16 cellular contexts compared by ENCODE assay signal in the genomic region with DNA sequence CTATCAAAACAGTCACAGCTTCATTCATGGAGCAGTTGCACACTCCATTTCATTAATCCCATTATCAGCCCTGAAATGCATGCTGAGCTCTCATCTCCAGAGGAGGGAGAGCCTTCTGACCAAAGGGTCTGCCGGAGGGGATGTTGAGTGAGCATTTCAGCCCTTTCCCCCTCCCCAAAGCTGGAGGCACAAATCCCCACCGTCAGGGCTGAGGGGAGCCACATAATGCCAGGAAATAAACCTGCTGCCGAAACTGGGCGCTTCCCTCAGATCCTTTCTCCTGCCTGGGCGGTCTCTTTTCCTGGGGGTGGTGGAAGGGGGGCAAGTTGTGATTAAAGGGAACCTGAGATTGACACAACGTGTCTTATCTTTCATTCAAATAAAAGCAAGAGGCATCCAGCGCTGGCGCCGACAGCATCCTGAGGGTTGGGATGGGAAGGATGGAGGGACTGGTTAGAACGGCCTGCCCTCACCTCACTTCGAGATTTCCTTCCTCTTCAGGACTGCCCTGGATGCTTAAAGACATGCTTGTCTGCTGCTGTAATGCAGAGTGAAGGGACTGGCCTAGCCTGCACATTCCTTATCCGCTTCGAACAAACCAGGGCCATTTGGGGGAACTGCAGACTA.
A peak's percentile ranks its signal among the peaks of the same experiment; 100 is the strongest.
DNase-seq lines count a peak whose midpoint lies in the region; FAIRE-seq and TF ChIP-seq lines count a peak whose summit lies in the region.
"Had no signal": no experiment of that assay in that cellular context is flagged by ENCODE, and none has a peak within 500 bp of the region (broad histone marks: within the 10 kb centered on the region; RNA-seq: fewer than 3 reads in every experiment).

No MANE protein-coding gene starts in this region.

- H3T11ph ChIP-seq in H9 (ENCODE audit: low read length) = no peak overlapping the region

- H4K5ac ChIP-seq in H9 (ENCODE audit: insufficient read length, low read depth, low read length) (no peak overlapping the region), H1 (ENCODE audit: insufficient read length, low read depth, low read length) (no peak overlapping the region)

- H3K4me1 ChIP-seq in H9 (ENCODE audit: insufficient read depth, low read length) = peaks cover 12% of the 10 kb centered on the region
- peaks cover 10 to 17% (median 13%) of the 10 kb centered on the region in 4 experiments for H3K4me1 ChIP-seq in H1 (replicated peaks in 1 of 4; ENCODE audit: control insufficient read depth in 3 of 4, insufficient read depth in 4 of 4, low read length in 3 of 4)
- peaks cover 13% of the 10 kb centered on the region for H3K4me1 ChIP-seq in neuron (ENCODE audit: insufficient read depth, low read length)
- H3K4me1 ChIP-seq in mesenchymal stem cell (ENCODE audit: control insufficient read depth, insufficient read depth, low read depth, low read length) = peaks cover 11% of the 10 kb centered on the region
- H3K4me1 ChIP-seq: A549, BE2C had no signal

- H3K36me3 Mint-ChIP-seq in H9 (ENCODE audit: insufficient read depth in 1 of 3, low read depth in 3 of 3) = peaks cover 4 to 10% (median 9%) of the 10 kb centered on the region in 3 experiments
- H3K36me3 Mint-ChIP-seq in activated naive CD4-positive, alpha-beta T cell treated with anti-CD3 and anti-CD28 coated beads for 36 hours (ENCODE audit: low read depth) = no peaks in the 10 kb centered on the region
- peaks cover 5% of the 10 kb centered on the region for H3K36me3 Mint-ChIP-seq in glutamatergic neuron (ENCODE audit: unreplicated experiment)
- H3K36me3 Mint-ChIP-seq: CD4-positive, alpha-beta memory T cell had no signal

- peaks cover 3% of the 10 kb centered on the region; the same call in 1 of the 2 replicates for H3K27me3 Mint-ChIP-seq in H9 (ENCODE audit: low read depth)
- peaks cover 2% of the 10 kb centered on the region for H3K27me3 Mint-ChIP-seq in activated naive CD4-positive, alpha-beta T cell treated with anti-CD3 and anti-CD28 coated beads for 36 hours (ENCODE audit: low read depth)
- no peaks in the 10 kb centered on the region for H3K27me3 Mint-ChIP-seq in glutamatergic neuron (ENCODE audit: unreplicated experiment)

- H3K27ac ChIP-seq in H9 (ENCODE audit: insufficient read length, low read depth, low read length) = no peak overlapping the region
- H3K27ac ChIP-seq in H1 (ENCODE audit: low read depth, low read length) = no peak overlapping the region
- H3K27ac ChIP-seq in mesenchymal stem cell (ENCODE audit: low read length, poor library complexity, severe bottlenecking) = no peak overlapping the region
- H3K27ac ChIP-seq: A549, C4-2B had no signal

- FAIRE-seq in H1 (lab: Jason Lieb, UNC) = no peak
- FAIRE-seq: A549, G401.6, GM12891 had no signal

- H2BK12ac ChIP-seq in H9 (ENCODE audit: insufficient read length, low read depth, low read length) (no peak overlapping the region), H1 (ENCODE audit: low read depth, low read length) (peak overlapping the region; percentile 35; the same call in 1 of the 2 replicates), mesenchymal stem cell (ENCODE audit: low read length in 2 of 2) (no peak overlapping the region)

- H3K36me3 ChIP-seq in H1 (ENCODE audit: control insufficient read depth in 2 of 4, insufficient read depth in 4 of 4, low read length in 3 of 4) = no peaks in the 10 kb centered on the region
- H3K36me3 ChIP-seq in neuron (ENCODE audit: insufficient read depth, low read length) = no peaks in the 10 kb centered on the region
- H3K36me3 ChIP-seq in mesenchymal stem cell (ENCODE audit: control insufficient read depth in 1 of 2, insufficient read depth in 2 of 2, low read depth in 1 of 2, low read length in 2 of 2) = no peaks in the 10 kb centered on the region
- H3K36me3 ChIP-seq: BE2C had no signal

- H3K4me2 ChIP-seq in H9 (ENCODE audit: insufficient read depth, insufficient read length, low read length) (no peak overlapping the region), H1 (ENCODE audit: insufficient read depth in 1 of 2, low read depth in 2 of 2, low read length in 2 of 2) (0 out of 4 replicates have a peak overlapping the region, but pooled peaks have one; percentile 4 to 5), mesenchymal stem cell (ENCODE audit: low read length, poor library complexity, severe bottlenecking) (no peak overlapping the region)
- H3K4me2 ChIP-seq: A549 had no signal

- TF ChIP-seq RAD21 in H1 (IDR thresholded peaks at IDR 0.05 in 1 of 2, conservative IDR thresholded peaks at IDR 0.05 in 1 of 2; ENCODE audit: low read depth in 2 of 2, low read length in 2 of 2) = no peak

- no peak overlapping the region for H3K4ac ChIP-seq in H9 (ENCODE audit: low read depth, low read length)
- no peak overlapping the region for H3K4ac ChIP-seq in H1 (replicated peaks; ENCODE audit: insufficient read length, low read depth, low read length)
- no peak overlapping the region for H3K4ac ChIP-seq in mesenchymal stem cell (ENCODE audit: low read depth in 1 of 2, low read length in 2 of 2)

- H3K27me3 ChIP-seq in H9 (ENCODE audit: insufficient read depth, low read length) (no peaks in the 10 kb centered on the region), H1 (replicated peaks in 1 of 4; ENCODE audit: control insufficient read depth in 3 of 4, extremely low read depth in 1 of 4, insufficient read depth in 3 of 4, low read length in 3 of 4) (no peaks in the 10 kb centered on the region), neuron (ENCODE audit: insufficient read depth, low read length) (no peaks in the 10 kb centered on the region), mesenchymal stem cell (ENCODE audit: control insufficient read depth in 1 of 2, insufficient read depth in 1 of 2, low read length in 2 of 2) (peaks cover 0 to 25% of the 10 kb centered on the region in 2 experiments)
- H3K27me3 ChIP-seq: BE2C had no signal

- intact Hi-C loops in activated naive CD4-positive, alpha-beta T cell treated with anti-CD3 and anti-CD28 coated beads for 36 hours (cut with micrococcal nuclease) = no loop called here

- H3K23me2 ChIP-seq in H9 (ENCODE audit: insufficient read length, low read depth, low read length, poor library complexity, severe bottlenecking) (no peaks in the 10 kb centered on the region), H1 (ENCODE audit: low read depth, low read length) (no peaks in the 10 kb centered on the region)

- H3K9me3 ChIP-seq in H9 (ENCODE audit: control insufficient read depth, low read depth, low read length) = no peaks in the 10 kb centered on the region
- no peaks in the 10 kb centered on the region for H3K9me3 ChIP-seq in H1 (ENCODE audit: insufficient read depth in 2 of 2, low read depth in 1 of 2, low read length in 1 of 2)
- peaks cover 8% of the 10 kb centered on the region for H3K9me3 ChIP-seq in neuron (ENCODE audit: low read length)
- no peaks in the 10 kb centered on the region for H3K9me3 ChIP-seq in mesenchymal stem cell (ENCODE audit: control insufficient read depth, low read length)
- H3K9me3 ChIP-seq: A549, BE2C had no signal

- CTCF ChIA-PET in H1 (lab: Charles Lee; ENCODE audit: partially characterized antibody) = interaction anchor here (0.6 to 4.5 kb wide), 9 partner anchors 9 to 69 kb away, joined by 3 to 22 read pairs (median 4); no protein-coding TSS in a partner anchor
- CTCF ChIA-PET in activated naive CD4-positive, alpha-beta T cell treated with anti-CD3 and anti-CD28 coated beads for 36 hours (lab: Charles Lee) = no interaction called here

- H3K18ac ChIP-seq in H9 (ENCODE audit: insufficient read length, low read depth, low read length) (no peak overlapping the region), H1 (ENCODE audit: extremely low read depth, low read length) (peak overlapping the region; percentile 28; the same call in 1 of the 2 replicates), mesenchymal stem cell (ENCODE audit: low read depth in 1 of 2, low read length in 2 of 2) (no peak overlapping the region)

- H3K23ac ChIP-seq in H9 (ENCODE audit: insufficient read length, low read depth, low read length) (no peak overlapping the region), H1 (ENCODE audit: insufficient read length) (no peak overlapping the region), mesenchymal stem cell (ENCODE audit: low read length in 2 of 2) (no peak overlapping the region)

- H3K14ac ChIP-seq in H9 (ENCODE audit: insufficient read depth, low read length) (no peak overlapping the region), H1 (ENCODE audit: insufficient read length) (no peak overlapping the region), mesenchymal stem cell (ENCODE audit: low read length in 2 of 2) (no peak overlapping the region)

- no peak overlapping the region for H2AK5ac ChIP-seq in H9 (ENCODE audit: insufficient read length, low read length)
- no peak overlapping the region for H2AK5ac ChIP-seq in H1 (ENCODE audit: low read depth, low read length)
- H2AK5ac ChIP-seq in mesenchymal stem cell (ENCODE audit: low read length, severe bottlenecking) = no peak overlapping the region

- H2BK15ac ChIP-seq in H9 (ENCODE audit: low read depth, low read length) = no peak overlapping the region
- no peak overlapping the region for H2BK15ac ChIP-seq in H1 (ENCODE audit: low read length)
- H2BK15ac ChIP-seq in mesenchymal stem cell (ENCODE audit: low read depth, poor library complexity, severe bottlenecking) = no peak overlapping the region

- DNase-seq in H9 (no peak), NCI-H82 treated with DMSO at 0.1 percent for 48 hours (lab: John Stamatoyannopoulos, UW; ENCODE audit: unreplicated experiment) (peak; percentile 7), H1 (ENCODE audit: low read depth in 1 of 2, low spot score in 2 of 2) (no peak), DMS53 (lab: John Stamatoyannopoulos, UW) (no peak), mesenchymal stem cell (no peak), glutamatergic neuron (no peak)
- no peak for DNase-seq in activated naive CD4-positive, alpha-beta T cell treated with anti-CD3 and anti-CD28 coated beads for 36 hours
- DNase-seq: BE2C; CD4-positive, alpha-beta memory T cell; DMS79 treated with DMSO at 0.1 percent for 48 hours; EL had no signal

- H3K56ac ChIP-seq in H9 (ENCODE audit: insufficient read length, low read depth, low read length) (no peak overlapping the region), H1 (replicated peaks; ENCODE audit: insufficient read length, low read depth, low read length) (no peak overlapping the region)

- H3K79me1 ChIP-seq in H9 (ENCODE audit: insufficient read depth, low read depth, low read length, poor library complexity, severe bottlenecking) (no peaks in the 10 kb centered on the region), H1 (ENCODE audit: low read depth, low read length) (no peaks in the 10 kb centered on the region), mesenchymal stem cell (replicated peaks; ENCODE audit: low read length, poor library complexity, severe bottlenecking) (peaks cover 4% of the 10 kb centered on the region)

- H2BK120ac ChIP-seq in H9 (ENCODE audit: low read depth, low read length, poor library complexity, severe bottlenecking) = no peak overlapping the region
- H2BK120ac ChIP-seq in H1 (replicated peaks; ENCODE audit: low read depth, low read length) = no peak overlapping the region
- H2BK120ac ChIP-seq in mesenchymal stem cell (ENCODE audit: low read depth, low read length) = no peak overlapping the region

- TF ChIP-seq CTCF in H9 (conservative IDR thresholded peaks at IDR 0.05) (no peak), H1 (IDR thresholded peaks at IDR 0.05; ENCODE audit: control extremely low read depth in 1 of 3, insufficient read depth in 1 of 3, low read depth in 1 of 3, low read length in 3 of 3) (no peak), glutamatergic neuron (IDR thresholded peaks at IDR 0.05; ENCODE audit: partially characterized antibody, unreplicated experiment) (no peak)

- H2AFZ ChIP-seq in H9 (ENCODE audit: low read length) (no peak overlapping the region), H1 (ENCODE audit: low read length) (no peak overlapping the region), neuron (ENCODE audit: low read depth, low read length) (peak overlapping the region; percentile 3), mesenchymal stem cell (ENCODE audit: low read depth, low read length) (no peak overlapping the region)

- H4K20me1 ChIP-seq in H9 (ENCODE audit: control insufficient read depth, insufficient read depth, insufficient read length) (no peaks in the 10 kb centered on the region), H1 (replicated peaks in 1 of 2; ENCODE audit: control insufficient read depth in 1 of 2, insufficient read depth in 2 of 2, low read length in 2 of 2) (no peaks in the 10 kb centered on the region)

- H3K27ac Mint-ChIP-seq in H9 = peak overlapping the region in 2 of 3 experiments; percentile 36 to 78; a peak in 1 of 7 replicates
- H3K27ac Mint-ChIP-seq in activated naive CD4-positive, alpha-beta T cell treated with anti-CD3 and anti-CD28 coated beads for 36 hours = no peak overlapping the region
- no peak overlapping the region for H3K27ac Mint-ChIP-seq in glutamatergic neuron (ENCODE audit: unreplicated experiment)
- H3K27ac Mint-ChIP-seq: CD4-positive, alpha-beta memory T cell had no signal

- H3K4me3 Mint-ChIP-seq in H9 (peak overlapping the region in 1 of 2 experiments; percentile 56; a peak in 1 of 5 replicates), glutamatergic neuron (ENCODE audit: unreplicated experiment) (no peak overlapping the region)
- H3K4me3 Mint-ChIP-seq in activated naive CD4-positive, alpha-beta T cell treated with anti-CD3 and anti-CD28 coated beads for 36 hours = no peak overlapping the region
- H3K4me3 Mint-ChIP-seq: CD4-positive, alpha-beta memory T cell had no signal

- POLR2A ChIA-PET in H1 (lab: Charles Lee; ENCODE audit: partially characterized antibody) = interaction anchor here (1.3 kb wide), 1 partner anchor 9 kb away, joined by 5 read pairs; no protein-coding TSS in a partner anchor

- no peak for TF ChIP-seq EP300 in H1 (IDR thresholded peaks at IDR 0.05; ENCODE audit: borderline replicate concordance in 1 of 2, low read depth in 2 of 2, low read length in 2 of 2)

- no peak overlapping the region for H2BK20ac ChIP-seq in H9 (ENCODE audit: low read depth, low read length, poor library complexity, severe bottlenecking)
- peak overlapping the region; percentile 29; the same call in 1 of the 2 replicates for H2BK20ac ChIP-seq in H1 (ENCODE audit: low read length)

- H3K4me1 Mint-ChIP-seq in H9 (peaks cover 33% of the 10 kb centered on the region in 2 experiments), glutamatergic neuron (ENCODE audit: low read depth, unreplicated experiment) (no peaks in the 10 kb centered on the region)
- no peaks in the 10 kb centered on the region for H3K4me1 Mint-ChIP-seq in activated naive CD4-positive, alpha-beta T cell treated with anti-CD3 and anti-CD28 coated beads for 36 hours (ENCODE audit: low read depth)
- H3K4me1 Mint-ChIP-seq: CD4-positive, alpha-beta memory T cell had no signal

- no peak overlapping the region for H3K9ac ChIP-seq in H9 (ENCODE audit: extremely low read depth, insufficient read length, low read length)
- H3K9ac ChIP-seq in H1 (replicated peaks in 1 of 4; ENCODE audit: extremely low read depth in 1 of 4, low read depth in 3 of 4, low read length in 3 of 4) = no peak overlapping the region
- H3K9ac ChIP-seq in mesenchymal stem cell (ENCODE audit: low read length) = no peak overlapping the region

- WGBS in H9 (ENCODE audit: extremely low coverage, insufficient read length, low lambda C conversion rate) = no CpG with 5 or more reads among the region's 13 CpGs
- 79% methylated on average over 13 of the region's 13 CpGs; no CpG with 5 or more reads in 1 of the 2 experiments for WGBS in H1 (ENCODE audit: extremely low coverage in 1 of 2, insufficient coverage in 1 of 2, insufficient read length in 1 of 2, insufficient replicate concordance in 2 of 2, low coverage in 1 of 2, low lambda C conversion rate in 2 of 2, missing lambda C conversion rate in 1 of 2), 2 experiments
- 78% methylated on average over 11 of the region's 13 CpGs for WGBS in mesenchymal stem cell

- no peak for TF ChIP-seq POLR2A in H1 (IDR thresholded peaks at IDR 0.05; ENCODE audit: control extremely low read depth in 1 of 2, low read depth in 2 of 2, low read length in 2 of 2)

- no peaks in the 10 kb centered on the region for H3K79me2 ChIP-seq in H9 (ENCODE audit: insufficient read depth, low read length)
- H3K79me2 ChIP-seq in H1 (ENCODE audit: control insufficient read depth in 1 of 2, insufficient read depth in 2 of 2, low read length in 2 of 2) = no peaks in the 10 kb centered on the region

- H2BK5ac ChIP-seq in H9 (ENCODE audit: insufficient read length, low read length) = no peak overlapping the region
- peak overlapping the region; percentile 0; the same call in 1 of the 2 replicates for H2BK5ac ChIP-seq in H1 (ENCODE audit: low read depth, low read length)
- no peak overlapping the region for H2BK5ac ChIP-seq in mesenchymal stem cell (ENCODE audit: low read depth, low read length, poor library complexity, severe bottlenecking)

- H3K9me3 Mint-ChIP-seq in H9 = peaks cover 6 to 9% of the 10 kb centered on the region in 2 experiments
- peaks cover 2% of the 10 kb centered on the region for H3K9me3 Mint-ChIP-seq in activated naive CD4-positive, alpha-beta T cell treated with anti-CD3 and anti-CD28 coated beads for 36 hours
- peaks cover 2% of the 10 kb centered on the region for H3K9me3 Mint-ChIP-seq in glutamatergic neuron (ENCODE audit: unreplicated experiment)
- H3K9me3 Mint-ChIP-seq: CD4-positive, alpha-beta memory T cell had no signal

- H4K8ac ChIP-seq in H9 (replicated peaks; ENCODE audit: insufficient read length, low read depth, low read length) = no peak overlapping the region
- no peak overlapping the region for H4K8ac ChIP-seq in H1 (ENCODE audit: extremely low read depth, insufficient read depth, low read length)
- no peak overlapping the region for H4K8ac ChIP-seq in mesenchymal stem cell (ENCODE audit: low read length)

- no peak overlapping the region for H3K4me3 ChIP-seq in H1 (ENCODE audit: extremely low read depth in 1 of 4, insufficient read depth in 2 of 4, low read depth in 3 of 4, low read length in 4 of 4)
- no peak overlapping the region for H3K4me3 ChIP-seq in neuron (ENCODE audit: low read length)
- no peak overlapping the region for H3K4me3 ChIP-seq in mesenchymal stem cell (ENCODE audit: insufficient read depth in 1 of 2, low read depth in 1 of 2, low read length in 2 of 2)
- H3K4me3 ChIP-seq: A549 had no signal

- H4K91ac ChIP-seq in H9 (ENCODE audit: insufficient read length, low read depth, low read length) (no peak overlapping the region), H1 (replicated peaks; ENCODE audit: insufficient read length, low read length) (no peak overlapping the region), mesenchymal stem cell (ENCODE audit: low read length) (no peak overlapping the region)

Comparison
In these comparisons a context has a peak if more than half of its experiments do, and no peak if none do; other contexts are left out.
1. H3K4me2 ChIP-seq: peak in H1 (2 of 2); none in H9 (single experiment) and mesenchymal stem cell (single experiment).
2. H3K27ac Mint-ChIP-seq: peak in H9 (2 of 3); none in activated naive CD4-positive, alpha-beta T cell treated with anti-CD3 and anti-CD28 coated beads for 36 hours (single experiment) and glutamatergic neuron (single experiment).